ENCODE assay signal across 1 cellular context in the genomic region with DNA sequence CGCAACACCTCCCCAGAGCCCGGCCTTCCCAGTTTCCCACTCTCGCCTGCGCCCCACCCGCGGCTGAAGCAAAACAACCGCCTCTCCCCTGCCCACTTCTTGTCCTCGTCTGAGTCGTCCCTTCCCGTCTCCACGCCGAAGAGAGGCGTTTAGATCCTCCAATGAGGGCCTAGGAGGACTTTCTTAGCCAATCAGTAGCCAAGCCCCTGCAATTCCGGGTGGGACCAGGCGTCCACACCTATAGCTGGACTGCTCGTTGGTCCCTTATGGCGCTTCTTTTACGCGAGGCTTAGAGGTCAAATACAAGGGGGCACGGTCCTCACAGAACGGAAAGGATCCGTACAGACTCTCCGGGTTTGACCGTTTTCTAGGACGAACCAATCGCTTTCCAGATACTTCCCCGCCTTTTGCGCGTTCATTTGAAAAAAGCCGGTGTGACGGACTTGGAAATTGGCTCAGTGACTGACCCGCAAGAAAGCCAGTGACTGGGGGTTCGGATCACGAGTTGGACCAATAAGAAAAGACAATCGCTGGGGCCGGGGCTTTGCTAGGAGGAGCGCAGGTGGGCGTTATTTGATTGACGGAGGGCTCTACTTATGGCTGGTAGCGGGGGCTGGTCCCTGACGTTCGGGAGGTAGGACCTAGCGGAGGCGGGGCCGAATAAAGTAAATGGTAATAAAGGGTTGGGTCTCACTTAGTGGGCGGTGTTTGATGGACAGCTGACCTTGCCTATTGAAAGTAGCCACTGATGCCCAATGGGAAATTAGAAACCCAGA.
TF ChIP-seq lines count a peak whose summit lies in the region.

No MANE protein-coding gene starts in this region.

TF ChIP-seq in HepG2, 621 proteins besides CTCF, POLR2A, EP300 and RAD21 (continued from another document and continues in another):
- TF ChIP-seq, protein P1, sequence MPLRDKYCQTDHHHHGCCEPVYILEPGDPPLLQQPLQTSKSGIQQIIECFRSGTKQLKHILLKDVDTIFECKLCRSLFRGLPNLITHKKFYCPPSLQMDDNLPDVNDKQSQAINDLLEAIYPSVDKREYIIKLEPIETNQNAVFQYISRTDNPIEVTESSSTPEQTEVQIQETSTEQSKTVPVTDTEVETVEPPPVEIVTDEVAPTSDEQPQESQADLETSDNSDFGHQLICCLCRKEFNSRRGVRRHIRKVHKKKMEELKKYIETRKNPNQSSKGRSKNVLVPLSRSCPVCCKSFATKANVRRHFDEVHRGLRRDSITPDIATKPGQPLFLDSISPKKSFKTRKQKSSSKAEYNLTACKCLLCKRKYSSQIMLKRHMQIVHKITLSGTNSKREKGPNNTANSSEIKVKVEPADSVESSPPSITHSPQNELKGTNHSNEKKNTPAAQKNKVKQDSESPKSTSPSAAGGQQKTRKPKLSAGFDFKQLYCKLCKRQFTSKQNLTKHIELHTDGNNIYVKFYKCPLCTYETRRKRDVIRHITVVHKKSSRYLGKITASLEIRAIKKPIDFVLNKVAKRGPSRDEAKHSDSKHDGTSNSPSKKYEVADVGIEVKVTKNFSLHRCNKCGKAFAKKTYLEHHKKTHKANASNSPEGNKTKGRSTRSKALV (CRISPR knock-in tag; IDR thresholded peaks at IDR 0.05) = 0 out of 2 replicates have a peak, but pooled peaks have one; percentile 34
- TF ChIP-seq, protein P2, sequence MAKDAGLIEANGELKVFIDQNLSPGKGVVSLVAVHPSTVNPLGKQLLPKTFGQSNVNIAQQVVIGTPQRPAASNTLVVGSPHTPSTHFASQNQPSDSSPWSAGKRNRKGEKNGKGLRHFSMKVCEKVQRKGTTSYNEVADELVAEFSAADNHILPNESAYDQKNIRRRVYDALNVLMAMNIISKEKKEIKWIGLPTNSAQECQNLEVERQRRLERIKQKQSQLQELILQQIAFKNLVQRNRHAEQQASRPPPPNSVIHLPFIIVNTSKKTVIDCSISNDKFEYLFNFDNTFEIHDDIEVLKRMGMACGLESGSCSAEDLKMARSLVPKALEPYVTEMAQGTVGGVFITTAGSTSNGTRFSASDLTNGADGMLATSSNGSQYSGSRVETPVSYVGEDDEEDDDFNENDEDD (CRISPR knock-in tag; IDR thresholded peaks at IDR 0.05; ENCODE audit: borderline replicate concordance) = peak; percentile 96
- peak; percentile 77 for TF ChIP-seq SMYD3 (CRISPR knock-in tag; IDR thresholded peaks at IDR 0.05)
- TF ChIP-seq MED8 (CRISPR knock-in tag; IDR thresholded peaks at IDR 0.05; ENCODE audit: insufficient replicate concordance) = no peak
- TF ChIP-seq, protein P3, sequence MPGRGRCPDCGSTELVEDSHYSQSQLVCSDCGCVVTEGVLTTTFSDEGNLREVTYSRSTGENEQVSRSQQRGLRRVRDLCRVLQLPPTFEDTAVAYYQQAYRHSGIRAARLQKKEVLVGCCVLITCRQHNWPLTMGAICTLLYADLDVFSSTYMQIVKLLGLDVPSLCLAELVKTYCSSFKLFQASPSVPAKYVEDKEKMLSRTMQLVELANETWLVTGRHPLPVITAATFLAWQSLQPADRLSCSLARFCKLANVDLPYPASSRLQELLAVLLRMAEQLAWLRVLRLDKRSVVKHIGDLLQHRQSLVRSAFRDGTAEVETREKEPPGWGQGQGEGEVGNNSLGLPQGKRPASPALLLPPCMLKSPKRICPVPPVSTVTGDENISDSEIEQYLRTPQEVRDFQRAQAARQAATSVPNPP (CRISPR knock-in tag; IDR thresholded peaks at IDR 0.05) = no peak
- TF ChIP-seq FOXK1 (CRISPR knock-in tag; IDR thresholded peaks at IDR 0.05; ENCODE audit: borderline replicate concordance, low read depth) = peak; percentile 75; the same call in 1 of the 2 replicates
- TF ChIP-seq GTF3A (CRISPR knock-in tag; conservative IDR thresholded peaks at IDR 0.05) = no peak
- peak; percentile 84 for TF ChIP-seq IRF2 (CRISPR knock-in tag; IDR thresholded peaks at IDR 0.05)
- no peak for TF ChIP-seq SIX1 (CRISPR knock-in tag; IDR thresholded peaks at IDR 0.05; ENCODE audit: borderline replicate concordance)
- TF ChIP-seq ETV5 (CRISPR knock-in tag; IDR thresholded peaks at IDR 0.05; ENCODE audit: borderline replicate concordance) = peak; percentile 59; the same call in 1 of the 2 replicates
- TF ChIP-seq, protein P4, sequence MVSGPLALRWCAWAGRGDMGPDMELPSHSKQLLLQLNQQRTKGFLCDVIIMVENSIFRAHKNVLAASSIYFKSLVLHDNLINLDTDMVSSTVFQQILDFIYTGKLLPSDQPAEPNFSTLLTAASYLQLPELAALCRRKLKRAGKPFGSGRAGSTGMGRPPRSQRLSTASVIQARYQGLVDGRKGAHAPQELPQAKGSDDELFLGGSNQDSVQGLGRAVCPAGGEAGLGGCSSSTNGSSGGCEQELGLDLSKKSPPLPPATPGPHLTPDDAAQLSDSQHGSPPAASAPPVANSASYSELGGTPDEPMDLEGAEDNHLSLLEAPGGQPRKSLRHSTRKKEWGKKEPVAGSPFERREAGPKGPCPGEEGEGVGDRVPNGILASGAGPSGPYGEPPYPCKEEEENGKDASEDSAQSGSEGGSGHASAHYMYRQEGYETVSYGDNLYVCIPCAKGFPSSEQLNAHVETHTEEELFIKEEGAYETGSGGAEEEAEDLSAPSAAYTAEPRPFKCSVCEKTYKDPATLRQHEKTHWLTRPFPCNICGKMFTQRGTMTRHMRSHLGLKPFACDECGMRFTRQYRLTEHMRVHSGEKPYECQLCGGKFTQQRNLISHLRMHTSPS (CRISPR knock-in tag; IDR thresholded peaks at IDR 0.05; ENCODE audit: low read depth) = no peak
- TF ChIP-seq, protein P5, sequence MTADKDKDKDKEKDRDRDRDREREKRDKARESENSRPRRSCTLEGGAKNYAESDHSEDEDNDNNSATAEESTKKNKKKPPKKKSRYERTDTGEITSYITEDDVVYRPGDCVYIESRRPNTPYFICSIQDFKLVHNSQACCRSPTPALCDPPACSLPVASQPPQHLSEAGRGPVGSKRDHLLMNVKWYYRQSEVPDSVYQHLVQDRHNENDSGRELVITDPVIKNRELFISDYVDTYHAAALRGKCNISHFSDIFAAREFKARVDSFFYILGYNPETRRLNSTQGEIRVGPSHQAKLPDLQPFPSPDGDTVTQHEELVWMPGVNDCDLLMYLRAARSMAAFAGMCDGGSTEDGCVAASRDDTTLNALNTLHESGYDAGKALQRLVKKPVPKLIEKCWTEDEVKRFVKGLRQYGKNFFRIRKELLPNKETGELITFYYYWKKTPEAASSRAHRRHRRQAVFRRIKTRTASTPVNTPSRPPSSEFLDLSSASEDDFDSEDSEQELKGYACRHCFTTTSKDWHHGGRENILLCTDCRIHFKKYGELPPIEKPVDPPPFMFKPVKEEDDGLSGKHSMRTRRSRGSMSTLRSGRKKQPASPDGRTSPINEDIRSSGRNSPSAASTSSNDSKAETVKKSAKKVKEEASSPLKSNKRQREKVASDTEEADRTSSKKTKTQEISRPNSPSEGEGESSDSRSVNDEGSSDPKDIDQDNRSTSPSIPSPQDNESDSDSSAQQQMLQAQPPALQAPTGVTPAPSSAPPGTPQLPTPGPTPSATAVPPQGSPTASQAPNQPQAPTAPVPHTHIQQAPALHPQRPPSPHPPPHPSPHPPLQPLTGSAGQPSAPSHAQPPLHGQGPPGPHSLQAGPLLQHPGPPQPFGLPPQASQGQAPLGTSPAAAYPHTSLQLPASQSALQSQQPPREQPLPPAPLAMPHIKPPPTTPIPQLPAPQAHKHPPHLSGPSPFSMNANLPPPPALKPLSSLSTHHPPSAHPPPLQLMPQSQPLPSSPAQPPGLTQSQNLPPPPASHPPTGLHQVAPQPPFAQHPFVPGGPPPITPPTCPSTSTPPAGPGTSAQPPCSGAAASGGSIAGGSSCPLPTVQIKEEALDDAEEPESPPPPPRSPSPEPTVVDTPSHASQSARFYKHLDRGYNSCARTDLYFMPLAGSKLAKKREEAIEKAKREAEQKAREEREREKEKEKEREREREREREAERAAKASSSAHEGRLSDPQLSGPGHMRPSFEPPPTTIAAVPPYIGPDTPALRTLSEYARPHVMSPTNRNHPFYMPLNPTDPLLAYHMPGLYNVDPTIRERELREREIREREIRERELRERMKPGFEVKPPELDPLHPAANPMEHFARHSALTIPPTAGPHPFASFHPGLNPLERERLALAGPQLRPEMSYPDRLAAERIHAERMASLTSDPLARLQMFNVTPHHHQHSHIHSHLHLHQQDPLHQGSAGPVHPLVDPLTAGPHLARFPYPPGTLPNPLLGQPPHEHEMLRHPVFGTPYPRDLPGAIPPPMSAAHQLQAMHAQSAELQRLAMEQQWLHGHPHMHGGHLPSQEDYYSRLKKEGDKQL (CRISPR knock-in tag; IDR thresholded peaks at IDR 0.05; ENCODE audit: low read depth) = no peak
- no peak for TF ChIP-seq TMF1 (CRISPR knock-in tag; IDR thresholded peaks at IDR 0.05; ENCODE audit: low read depth)
- TF ChIP-seq, protein P6, sequence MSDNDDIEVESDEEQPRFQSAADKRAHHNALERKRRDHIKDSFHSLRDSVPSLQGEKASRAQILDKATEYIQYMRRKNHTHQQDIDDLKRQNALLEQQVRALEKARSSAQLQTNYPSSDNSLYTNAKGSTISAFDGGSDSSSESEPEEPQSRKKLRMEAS (IDR thresholded peaks at IDR 0.05) = peak; percentile 94
- no peak; the same call in 1 of the 2 replicates for TF ChIP-seq KDM4B (CRISPR knock-in tag; IDR thresholded peaks at IDR 0.05)
- TF ChIP-seq, protein P7, sequence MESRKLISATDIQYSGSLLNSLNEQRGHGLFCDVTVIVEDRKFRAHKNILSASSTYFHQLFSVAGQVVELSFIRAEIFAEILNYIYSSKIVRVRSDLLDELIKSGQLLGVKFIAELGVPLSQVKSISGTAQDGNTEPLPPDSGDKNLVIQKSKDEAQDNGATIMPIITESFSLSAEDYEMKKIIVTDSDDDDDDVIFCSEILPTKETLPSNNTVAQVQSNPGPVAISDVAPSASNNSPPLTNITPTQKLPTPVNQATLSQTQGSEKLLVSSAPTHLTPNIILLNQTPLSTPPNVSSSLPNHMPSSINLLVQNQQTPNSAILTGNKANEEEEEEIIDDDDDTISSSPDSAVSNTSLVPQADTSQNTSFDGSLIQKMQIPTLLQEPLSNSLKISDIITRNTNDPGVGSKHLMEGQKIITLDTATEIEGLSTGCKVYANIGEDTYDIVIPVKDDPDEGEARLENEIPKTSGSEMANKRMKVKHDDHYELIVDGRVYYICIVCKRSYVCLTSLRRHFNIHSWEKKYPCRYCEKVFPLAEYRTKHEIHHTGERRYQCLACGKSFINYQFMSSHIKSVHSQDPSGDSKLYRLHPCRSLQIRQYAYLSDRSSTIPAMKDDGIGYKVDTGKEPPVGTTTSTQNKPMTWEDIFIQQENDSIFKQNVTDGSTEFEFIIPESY (CRISPR knock-in tag; IDR thresholded peaks at IDR 0.05) = no peak
- TF ChIP-seq ZNF446 (CRISPR knock-in tag; IDR thresholded peaks at IDR 0.05) = no peak
- TF ChIP-seq NFE2L1 (CRISPR knock-in tag; IDR thresholded peaks at IDR 0.05; ENCODE audit: borderline replicate concordance) = no peak
- no peak for TF ChIP-seq ZNF33B (CRISPR knock-in tag; IDR thresholded peaks at IDR 0.05)
- TF ChIP-seq, protein P8, sequence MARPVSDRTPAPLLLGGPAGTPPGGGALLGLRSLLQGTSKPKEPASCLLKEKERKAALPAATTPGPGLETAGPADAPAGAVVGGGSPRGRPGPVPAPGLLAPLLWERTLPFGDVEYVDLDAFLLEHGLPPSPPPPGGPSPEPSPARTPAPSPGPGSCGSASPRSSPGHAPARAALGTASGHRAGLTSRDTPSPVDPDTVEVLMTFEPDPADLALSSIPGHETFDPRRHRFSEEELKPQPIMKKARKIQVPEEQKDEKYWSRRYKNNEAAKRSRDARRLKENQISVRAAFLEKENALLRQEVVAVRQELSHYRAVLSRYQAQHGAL (CRISPR knock-in tag; IDR thresholded peaks at IDR 0.05; ENCODE audit: not compliant biosample characterization) = no peak
- TF ChIP-seq KAT8 (CRISPR knock-in tag; IDR thresholded peaks at IDR 0.05) = peak; percentile 78
- TF ChIP-seq HNF4A (CRISPR knock-in tag; IDR thresholded peaks at IDR 0.05) = no peak
- peak; percentile 64; the same call in 1 of the 2 replicates for TF ChIP-seq ZNF614 (CRISPR knock-in tag; IDR thresholded peaks at IDR 0.05; ENCODE audit: borderline replicate concordance)
- TF ChIP-seq, protein P9, sequence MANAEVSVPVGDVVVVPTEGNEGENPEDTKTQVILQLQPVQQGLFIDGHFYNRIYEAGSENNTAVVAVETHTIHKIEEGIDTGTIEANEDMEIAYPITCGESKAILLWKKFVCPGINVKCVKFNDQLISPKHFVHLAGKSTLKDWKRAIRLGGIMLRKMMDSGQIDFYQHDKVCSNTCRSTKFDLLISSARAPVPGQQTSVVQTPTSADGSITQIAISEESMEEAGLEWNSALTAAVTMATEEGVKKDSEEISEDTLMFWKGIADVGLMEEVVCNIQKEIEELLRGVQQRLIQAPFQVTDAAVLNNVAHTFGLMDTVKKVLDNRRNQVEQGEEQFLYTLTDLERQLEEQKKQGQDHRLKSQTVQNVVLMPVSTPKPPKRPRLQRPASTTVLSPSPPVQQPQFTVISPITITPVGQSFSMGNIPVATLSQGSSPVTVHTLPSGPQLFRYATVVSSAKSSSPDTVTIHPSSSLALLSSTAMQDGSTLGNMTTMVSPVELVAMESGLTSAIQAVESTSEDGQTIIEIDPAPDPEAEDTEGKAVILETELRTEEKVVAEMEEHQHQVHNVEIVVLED (CRISPR knock-in tag; IDR thresholded peaks at IDR 0.05; ENCODE audit: borderline replicate concordance) = peak; percentile 79
- 0 out of 2 replicates have a peak, but pooled peaks have one; percentile 5 for TF ChIP-seq ZNF317 (CRISPR knock-in tag; IDR thresholded peaks at IDR 0.05)
- TF ChIP-seq, protein P10, sequence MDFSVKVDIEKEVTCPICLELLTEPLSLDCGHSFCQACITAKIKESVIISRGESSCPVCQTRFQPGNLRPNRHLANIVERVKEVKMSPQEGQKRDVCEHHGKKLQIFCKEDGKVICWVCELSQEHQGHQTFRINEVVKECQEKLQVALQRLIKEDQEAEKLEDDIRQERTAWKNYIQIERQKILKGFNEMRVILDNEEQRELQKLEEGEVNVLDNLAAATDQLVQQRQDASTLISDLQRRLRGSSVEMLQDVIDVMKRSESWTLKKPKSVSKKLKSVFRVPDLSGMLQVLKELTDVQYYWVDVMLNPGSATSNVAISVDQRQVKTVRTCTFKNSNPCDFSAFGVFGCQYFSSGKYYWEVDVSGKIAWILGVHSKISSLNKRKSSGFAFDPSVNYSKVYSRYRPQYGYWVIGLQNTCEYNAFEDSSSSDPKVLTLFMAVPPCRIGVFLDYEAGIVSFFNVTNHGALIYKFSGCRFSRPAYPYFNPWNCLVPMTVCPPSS (IDR thresholded peaks at IDR 0.05) = no peak
- 0 out of 2 replicates have a peak, but pooled peaks have one; percentile 84 for TF ChIP-seq PCBP1 (IDR thresholded peaks at IDR 0.05; ENCODE audit: borderline replicate concordance, low read depth, low read length)
- 0 out of 2 replicates have a peak, but pooled peaks have one; percentile 33 for TF ChIP-seq DNMT3B (CRISPR knock-in tag; conservative IDR thresholded peaks at IDR 0.05)
